18 cellular contexts compared by ENCODE assay signal in the genomic region with DNA sequence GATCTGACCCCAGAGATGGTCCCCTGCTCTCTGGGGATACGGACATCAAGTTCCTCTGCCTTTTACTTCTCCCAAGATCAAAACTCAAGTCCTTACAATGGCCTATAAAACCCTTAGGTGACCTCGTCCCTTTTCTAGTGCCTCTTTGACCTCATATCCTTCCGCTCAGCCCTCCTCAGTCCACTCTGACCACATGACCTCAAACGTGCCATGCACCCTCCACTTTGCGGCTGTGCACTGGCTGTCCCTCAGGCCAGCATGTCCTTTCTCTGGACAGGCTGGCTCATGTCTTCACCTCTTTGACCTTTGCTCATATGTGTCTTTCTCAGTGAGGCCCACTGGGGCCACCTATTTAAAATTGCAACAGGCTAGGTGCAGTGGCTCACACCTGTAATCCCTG. TPM values are rescaled to one million over a fixed set of nuclear protein-coding genes. Genes with fewer than 3 reads are reported as not detected.
DNase-seq lines count a peak whose midpoint lies in the region; ATAC-seq and TF ChIP-seq lines count a peak whose summit lies in the region.
"Had no signal": no experiment of that assay in that cellular context is flagged by ENCODE, and none has a peak within 500 bp of the region (broad histone marks: within the 10 kb centered on the region; RNA-seq: fewer than 3 reads in every experiment).

No MANE protein-coding gene starts in this region.

- H3K4me3 Mint-ChIP-seq in activated CD8-positive, alpha-beta memory T cell treated with anti-CD3 and anti-CD28 coated beads, Interleukin-2, amount 10 ng/mL, durations not matched to agents 7 days and 5 days, result no peak overlapping the region
- H3K4me3 Mint-ChIP-seq in activated B cell treated with CpG ODN at 0.5 μM for 24 hours (peak overlapping the region; percentile 6), endothelial cell (ENCODE audit: unreplicated experiment) (peak overlapping the region; percentile 40)
- peak overlapping the region; percentile 6 to 7 for H3K4me3 Mint-ChIP-seq in stimulated activated naive CD8-positive, alpha-beta T cell treated with anti-CD3 and anti-CD28 coated beads, Interleukin-15, amount 100 ng/mL, for 72 hours

- H3K27me3 Mint-ChIP-seq in activated CD8-positive, alpha-beta memory T cell treated with anti-CD3 and anti-CD28 coated beads, Interleukin-2, amount 10 ng/mL, durations not matched to agents 7 days and 5 days, result no peaks in the 10 kb centered on the region
- H3K27me3 Mint-ChIP-seq in activated B cell treated with CpG ODN at 0.5 μM for 24 hours (no peaks in the 10 kb centered on the region), endothelial cell (ENCODE audit: unreplicated experiment) (no peaks in the 10 kb centered on the region)
- H3K27me3 Mint-ChIP-seq in stimulated activated naive CD8-positive, alpha-beta T cell treated with anti-CD3 and anti-CD28 coated beads, Interleukin-15, amount 100 ng/mL, for 72 hours, result no peaks in the 10 kb centered on the region

- CTCF ChIA-PET in activated CD8-positive, alpha-beta memory T cell treated with anti-CD3 and anti-CD28 coated beads, Interleukin-2, amount 10 ng/mL, durations not matched to agents 7 days and 5 days (lab: Charles Lee), result interaction anchor here (0.7 to 10.2 kb wide), 5 partner anchors 10 to 16 kb away, joined by 4 to 134 read pairs (median 9); a partner anchor contains a TSS
- CTCF ChIA-PET in activated B cell treated with CpG ODN at 0.5 μM for 24 hours (lab: Charles Lee), result no interaction called here

- no peak for TF ChIP-seq CTCF in activated B cell treated with CpG ODN at 0.5 μM for 24 hours (IDR thresholded peaks at IDR 0.05)
- TF ChIP-seq CTCF in endothelial cell (IDR thresholded peaks at IDR 0.05; ENCODE audit: unreplicated experiment), result no peak

- H3K9me3 Mint-ChIP-seq in activated CD8-positive, alpha-beta memory T cell treated with anti-CD3 and anti-CD28 coated beads, Interleukin-2, amount 10 ng/mL, durations not matched to agents 7 days and 5 days (ENCODE audit: low read depth), result no peaks in the 10 kb centered on the region
- H3K9me3 Mint-ChIP-seq in activated B cell treated with CpG ODN at 0.5 μM for 24 hours, result no peaks in the 10 kb centered on the region
- H3K9me3 Mint-ChIP-seq in endothelial cell (ENCODE audit: unreplicated experiment), result no peaks in the 10 kb centered on the region
- H3K9me3 Mint-ChIP-seq in stimulated activated naive CD8-positive, alpha-beta T cell treated with anti-CD3 and anti-CD28 coated beads, Interleukin-15, amount 100 ng/mL, for 72 hours, result no peaks in the 10 kb centered on the region

- peaks cover 38% of the 10 kb centered on the region for H3K36me3 Mint-ChIP-seq in activated CD8-positive, alpha-beta memory T cell treated with anti-CD3 and anti-CD28 coated beads, Interleukin-2, amount 10 ng/mL, durations not matched to agents 7 days and 5 days
- H3K36me3 Mint-ChIP-seq in activated B cell treated with CpG ODN at 0.5 μM for 24 hours (ENCODE audit: low read depth) (peaks cover 81% of the 10 kb centered on the region), endothelial cell (ENCODE audit: low read depth, unreplicated experiment) (peaks cover 22% of the 10 kb centered on the region)

- peak overlapping the region; percentile 97 for H3K27ac Mint-ChIP-seq in activated CD8-positive, alpha-beta memory T cell treated with anti-CD3 and anti-CD28 coated beads, Interleukin-2, amount 10 ng/mL, durations not matched to agents 7 days and 5 days
- H3K27ac Mint-ChIP-seq in activated B cell treated with CpG ODN at 0.5 μM for 24 hours, result peak overlapping the region; percentile 76
- H3K27ac Mint-ChIP-seq in endothelial cell (ENCODE audit: unreplicated experiment), result no peak overlapping the region
- peak overlapping the region; percentile 7 to 49 for H3K27ac Mint-ChIP-seq in stimulated activated naive CD8-positive, alpha-beta T cell treated with anti-CD3 and anti-CD28 coated beads, Interleukin-15, amount 100 ng/mL, for 72 hours

- H3K4me1 Mint-ChIP-seq in activated CD8-positive, alpha-beta memory T cell treated with anti-CD3 and anti-CD28 coated beads, Interleukin-2, amount 10 ng/mL, durations not matched to agents 7 days and 5 days, result peaks cover 55% of the 10 kb centered on the region
- peaks cover 42% of the 10 kb centered on the region for H3K4me1 Mint-ChIP-seq in activated B cell treated with CpG ODN at 0.5 μM for 24 hours
- H3K4me1 Mint-ChIP-seq in endothelial cell (ENCODE audit: unreplicated experiment), result peaks cover 10% of the 10 kb centered on the region
- H3K4me1 Mint-ChIP-seq in stimulated activated naive CD8-positive, alpha-beta T cell treated with anti-CD3 and anti-CD28 coated beads, Interleukin-15, amount 100 ng/mL, for 72 hours, result peaks cover 69% of the 10 kb centered on the region

- intact Hi-C loops in activated B cell treated with CpG ODN at 0.5 μM for 24 hours (cut with micrococcal nuclease), result no loop called here

- ATAC-seq in activated CD8-positive, alpha-beta memory T cell treated with anti-CD3 and anti-CD28 coated beads, Interleukin-2, amount 10 ng/mL, durations not matched to agents 7 days and 5 days, result no peak
- ATAC-seq in activated B cell treated with CpG ODN at 0.5 μM for 24 hours (ENCODE audit: low read depth) (no peak), GM21423 (IDR thresholded peaks at IDR 0.05; ENCODE audit: unreplicated experiment) (no peak)
- ATAC-seq in stimulated activated naive CD8-positive, alpha-beta T cell treated with anti-CD3 and anti-CD28 coated beads, Interleukin-15, amount 100 ng/mL, for 72 hours, result no peak

- POLR2A ChIA-PET in activated B cell treated with CpG ODN at 0.5 μM for 24 hours (lab: Charles Lee), result interaction anchor here (1.5 kb wide), 1 partner anchor 14 kb away, joined by 4 read pairs; a partner anchor contains a TSS

- no peak for DNase-seq in activated CD8-positive, alpha-beta memory T cell treated with anti-CD3 and anti-CD28 coated beads, Interleukin-2, amount 10 ng/mL, durations not matched to agents 7 days and 5 days
- DNase-seq in activated CD8-positive, alpha-beta memory T cell treated with anti-CD3 and anti-CD28 coated beads, Interleukin-2, amount 50 U/mL, for 4 hours, result no peak
- DNase-seq in activated B cell treated with CpG ODN at 0.5 μM for 24 hours, result no peak
- no peak for DNase-seq in endothelial cell (ENCODE audit: low spot score)
- DNase-seq in stimulated activated naive CD8-positive, alpha-beta T cell treated with anti-CD3 and anti-CD28 coated beads, Interleukin-15, amount 100 ng/mL, for 72 hours, result no peak
- no peak for DNase-seq in Kasumi-1 (lab: John Stamatoyannopoulos, UW)
- DNase-seq in C1 segment of cervical spinal cord (lab: John Stamatoyannopoulos, UW), result no peak
- DNase-seq: colonic mucosa; NCI-H2029 treated with DMSO at 0.1 percent for 48 hours; NCI-H82; RPMI8226; stimulated activated CD8-positive, alpha-beta memory T cell treated with anti-CD3 and anti-CD28 coated beads, Interleukin-4, amount 100 ng/mL, for 48 hours had no signal

RNA-seq across cellular contexts. Expression of a gene that starts 14.7 kb away (rescaled TPM):
- 10 to 100 TPM; 14.9 to 15.4 TPM for total RNA-seq in activated CD8-positive, alpha-beta memory T cell treated with anti-CD3 and anti-CD28 coated beads, Interleukin-2, amount 10 ng/mL, durations not matched to agents 7 days and 5 days
- total RNA-seq in activated B cell treated with CpG ODN at 0.5 μM for 24 hours, result 25.3 and 32.4 TPM in 2 replicates
- total RNA-seq in endothelial cell (ENCODE audit: unreplicated experiment), result 6.8 TPM

RNA-seq across cellular contexts. Expression of a gene that starts 30.3 kb away (rescaled TPM):
- total RNA-seq in activated CD8-positive, alpha-beta memory T cell treated with anti-CD3 and anti-CD28 coated beads, Interleukin-2, amount 10 ng/mL, durations not matched to agents 7 days and 5 days, result under 1 TPM; 0.23 to 0.47 TPM
- total RNA-seq in activated B cell treated with CpG ODN at 0.5 μM for 24 hours (0.11 TPM in 1 of 2 replicates, not detected in the other), endothelial cell (ENCODE audit: unreplicated experiment) (0.44 TPM)
- total RNA-seq: A673, fibroblast of lung, hepatocyte had no signal

RNA-seq across cellular contexts. Expression of a gene that starts 54.6 kb away (rescaled TPM):
- total RNA-seq in activated CD8-positive, alpha-beta memory T cell treated with anti-CD3 and anti-CD28 coated beads, Interleukin-2, amount 10 ng/mL, durations not matched to agents 7 days and 5 days, result not detected
- total RNA-seq in activated B cell treated with CpG ODN at 0.5 μM for 24 hours (not detected in 2 replicates), endothelial cell (ENCODE audit: unreplicated experiment) (not detected)
- total RNA-seq: A673, colonic mucosa, fibroblast of lung, myocyte, urinary bladder had no signal
